Comparison of ENCODE assay signal across 38 cellular contexts in genomic region chr3:184306573-184306972, GRCh38. TPM values are rescaled to one million over a fixed set of nuclear protein-coding genes. Genes with fewer than 3 reads are reported as not detected.
"Had no signal": no experiment of that assay in that cellular context is flagged by ENCODE, and none has a peak within 500 bp of the region (broad histone marks: within the 10 kb centered on the region; RNA-seq: fewer than 3 reads in every experiment).

No MANE protein-coding gene starts in this region.

- H3K9me3 ChIP-seq: ascending aorta, body of pancreas, Peyer's patch, SJSA1, SK-N-SH had no signal

- H3K9ac ChIP-seq: SK-N-SH had no signal

- H3K4me3 ChIP-seq: ascending aorta, body of pancreas, Peyer's patch, SJSA1 had no signal

- H3K27ac ChIP-seq: ascending aorta, body of pancreas, Peyer's patch, SJSA1 had no signal

- DNase-seq: activated CD4-positive, alpha-beta memory T cell treated with anti-CD3 and anti-CD28 coated beads for 36 hours; activated CD4-positive, alpha-beta T cell treated with anti-CD3 and anti-CD28 coated beads, Interleukin-2, amount 50 U/mL, for 1 hour; activated CD8-positive, alpha-beta memory T cell treated with anti-CD3 and anti-CD28 coated beads for 24 hours; activated CD8-positive, alpha-beta memory T cell treated with anti-CD3 and anti-CD28 coated beads, Interleukin-2, amount 10 ng/mL, durations not matched to agents 7 days and 5 days; activated CD8-positive, alpha-beta memory T cell treated with anti-CD3 and anti-CD28 coated beads, Interleukin-2, amount 50 U/mL, for 48 hours; activated effector memory CD4-positive, alpha-beta T cell treated with Interleukin-2 at 50 U/mL for 16 hours; activated naive CD4-positive, alpha-beta T cell treated with anti-CD3 and anti-CD28 coated beads, Interleukin-2, amount 10 ng/mL, durations not matched to agents 7 days and 5 days; activated naive CD8-positive, alpha-beta T cell treated with anti-CD3 and anti-CD28 coated beads for 36 hours; activated T-cell treated with anti-CD3 and anti-CD28 coated beads, Interleukin-2, amount 50 U/mL, for 1 hour; amygdala; body of pancreas; caudate nucleus; cerebellar nuclear complex; Kasumi-1; KG1; MM.1S; MV-4-11; NCI-H1092; NCI-H1436 treated with DMSO at 0.1 percent for 48 hours; NCI-H1694 treated with DMSO at 0.1 percent for 48 hours; NCI-H2029; NCI-H2107; NCI-H2171; NCI-H510A; NCI-H526; NCI-H748 treated with DMSO at 0.1 percent for 48 hours; NK-92 treated with Interleukin-12 subunit alpha and Interleukin-12 subunit beta, amount 100 ng/mL, for 24 hours; PC-3; Peyer's patch; RPMI8226; SHP77 treated with DMSO at 0.1 percent for 48 hours; SK-N-SH had no signal

- FAIRE-seq: TTC549 had no signal

- H3K27me3 ChIP-seq: ascending aorta, body of pancreas, Peyer's patch, SJSA1 had no signal

- H3K4me1 ChIP-seq: ascending aorta, body of pancreas, SJSA1 had no signal

- H3K9me3 Mint-ChIP-seq: activated CD4-positive, alpha-beta memory T cell treated with anti-CD3 and anti-CD28 coated beads for 36 hours; activated naive CD4-positive, alpha-beta T cell treated with anti-CD3 and anti-CD28 coated beads, Interleukin-2, amount 10 ng/mL, durations not matched to agents 7 days and 5 days; activated naive CD8-positive, alpha-beta T cell treated with anti-CD3 and anti-CD28 coated beads for 36 hours; T-helper 1 cell treated with Interleukin-12 subunit alpha and Interleukin-12 subunit beta and Interleukin-4 antibody, amounts not matched to agents 30 μg/mL and 1 μg/mL, for 36 hours; T-helper 2 cell treated with Interferon-gamma antibody and Interleukin-4, amounts not matched to agents 5 μg/mL and 100 μg/mL, for 36 hours had no signal

- H3K4me3 Mint-ChIP-seq: activated CD4-positive, alpha-beta memory T cell treated with anti-CD3 and anti-CD28 coated beads for 36 hours; activated CD8-positive, alpha-beta memory T cell treated with anti-CD3 and anti-CD28 coated beads, Interleukin-2, amount 10 ng/mL, durations not matched to agents 7 days and 5 days; activated naive CD4-positive, alpha-beta T cell treated with anti-CD3 and anti-CD28 coated beads, Interleukin-2, amount 10 ng/mL, durations not matched to agents 7 days and 5 days; activated naive CD8-positive, alpha-beta T cell treated with anti-CD3 and anti-CD28 coated beads for 36 hours; T-helper 1 cell treated with Interleukin-12 subunit alpha and Interleukin-12 subunit beta and Interleukin-4 antibody, amounts not matched to agents 30 μg/mL and 1 μg/mL, for 36 hours; T-helper 2 cell treated with Interferon-gamma antibody and Interleukin-4, amounts not matched to agents 5 μg/mL and 100 μg/mL, for 36 hours had no signal

- H3K27ac Mint-ChIP-seq: activated CD4-positive, alpha-beta memory T cell treated with anti-CD3 and anti-CD28 coated beads for 36 hours; activated CD8-positive, alpha-beta memory T cell treated with anti-CD3 and anti-CD28 coated beads, Interleukin-2, amount 10 ng/mL, durations not matched to agents 7 days and 5 days; activated naive CD4-positive, alpha-beta T cell treated with anti-CD3 and anti-CD28 coated beads, Interleukin-2, amount 10 ng/mL, durations not matched to agents 7 days and 5 days; activated naive CD8-positive, alpha-beta T cell treated with anti-CD3 and anti-CD28 coated beads for 36 hours; T-helper 1 cell treated with Interleukin-12 subunit alpha and Interleukin-12 subunit beta and Interleukin-4 antibody, amounts not matched to agents 30 μg/mL and 1 μg/mL, for 36 hours; T-helper 2 cell treated with Interferon-gamma antibody and Interleukin-4, amounts not matched to agents 5 μg/mL and 100 μg/mL, for 36 hours had no signal

- H3K27me3 Mint-ChIP-seq: activated CD4-positive, alpha-beta memory T cell treated with anti-CD3 and anti-CD28 coated beads for 36 hours; activated CD8-positive, alpha-beta memory T cell treated with anti-CD3 and anti-CD28 coated beads, Interleukin-2, amount 10 ng/mL, durations not matched to agents 7 days and 5 days; activated naive CD4-positive, alpha-beta T cell treated with anti-CD3 and anti-CD28 coated beads, Interleukin-2, amount 10 ng/mL, durations not matched to agents 7 days and 5 days; activated naive CD8-positive, alpha-beta T cell treated with anti-CD3 and anti-CD28 coated beads for 36 hours had no signal

RNA-seq across cellular contexts. Expression of gene ECE2, which starts 30.8 kb away (rescaled TPM):
- total RNA-seq: activated CD4-positive, alpha-beta memory T cell treated with anti-CD3 and anti-CD28 coated beads for 36 hours; activated CD8-positive, alpha-beta memory T cell treated with anti-CD3 and anti-CD28 coated beads, Interleukin-2, amount 10 ng/mL, durations not matched to agents 7 days and 5 days; activated naive CD8-positive, alpha-beta T cell treated with anti-CD3 and anti-CD28 coated beads for 36 hours; ascending aorta; bronchial epithelial cell; PC-3; Peyer's patch; SJSA1 had no signal

RNA-seq across cellular contexts. Expression of gene CAMK2N2, which starts 45.2 kb away (rescaled TPM):
- total RNA-seq: activated naive CD8-positive, alpha-beta T cell treated with anti-CD3 and anti-CD28 coated beads for 36 hours; ascending aorta; bronchial epithelial cell; Peyer's patch had no signal
